1 cellular context compared by ENCODE assay signal in the genomic region with DNA sequence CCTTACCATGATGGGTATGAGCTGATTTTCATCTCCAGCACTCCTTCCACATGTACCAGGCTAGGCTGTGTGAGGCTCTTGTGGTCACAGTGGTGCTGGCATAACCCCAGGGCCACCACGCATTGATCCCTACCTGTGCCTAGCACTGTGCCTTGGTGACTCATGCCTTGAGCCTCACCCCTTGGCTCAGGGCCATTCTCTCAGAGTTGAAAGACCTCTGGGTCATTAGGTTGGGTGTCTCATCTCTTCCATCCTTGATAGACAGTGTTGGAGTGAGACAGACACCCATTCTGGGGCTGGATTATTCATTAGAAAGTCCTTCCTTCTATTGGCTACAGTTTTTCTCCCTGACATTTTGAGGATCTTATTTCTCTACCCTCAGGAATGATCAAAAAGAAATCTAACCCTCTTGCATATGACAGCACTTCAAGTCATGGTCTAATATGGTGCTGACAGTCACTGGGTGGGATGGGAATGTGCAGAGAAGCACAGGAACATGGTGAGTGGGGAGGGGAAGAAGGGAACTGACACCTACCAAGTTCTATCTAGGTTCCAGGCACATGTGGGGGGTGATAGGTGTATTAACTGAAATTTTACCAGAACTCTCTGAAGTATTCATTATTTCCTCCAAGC.
TF ChIP-seq lines count a peak whose summit lies in the region.

No MANE protein-coding gene starts in this region.

TF ChIP-seq in SK-N-SH treated with all-trans-retinoic acid at 6 μM for 48 hours, 23 proteins besides CTCF, POLR2A, EP300 and RAD21 (continued from another document):
- TF ChIP-seq, protein P1, sequence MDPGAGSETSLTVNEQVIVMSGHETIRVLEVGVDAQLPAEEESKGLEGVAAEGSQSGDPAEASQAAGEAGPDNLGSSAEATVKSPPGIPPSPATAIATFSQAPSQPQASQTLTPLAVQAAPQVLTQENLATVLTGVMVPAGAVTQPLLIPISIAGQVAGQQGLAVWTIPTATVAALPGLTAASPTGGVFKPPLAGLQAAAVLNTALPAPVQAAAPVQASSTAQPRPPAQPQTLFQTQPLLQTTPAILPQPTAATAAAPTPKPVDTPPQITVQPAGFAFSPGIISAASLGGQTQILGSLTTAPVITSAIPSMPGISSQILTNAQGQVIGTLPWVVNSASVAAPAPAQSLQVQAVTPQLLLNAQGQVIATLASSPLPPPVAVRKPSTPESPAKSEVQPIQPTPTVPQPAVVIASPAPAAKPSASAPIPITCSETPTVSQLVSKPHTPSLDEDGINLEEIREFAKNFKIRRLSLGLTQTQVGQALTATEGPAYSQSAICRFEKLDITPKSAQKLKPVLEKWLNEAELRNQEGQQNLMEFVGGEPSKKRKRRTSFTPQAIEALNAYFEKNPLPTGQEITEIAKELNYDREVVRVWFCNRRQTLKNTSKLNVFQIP (CRISPR knock-in tag; IDR thresholded peaks at IDR 0.05; ENCODE audit: borderline replicate concordance, low read depth) = no peak
- TF ChIP-seq ZFP3 (CRISPR knock-in tag; IDR thresholded peaks at IDR 0.05) = no peak
- no peak for TF ChIP-seq ZFP30 (CRISPR knock-in tag; IDR thresholded peaks at IDR 0.05)
- TF ChIP-seq, protein P2, sequence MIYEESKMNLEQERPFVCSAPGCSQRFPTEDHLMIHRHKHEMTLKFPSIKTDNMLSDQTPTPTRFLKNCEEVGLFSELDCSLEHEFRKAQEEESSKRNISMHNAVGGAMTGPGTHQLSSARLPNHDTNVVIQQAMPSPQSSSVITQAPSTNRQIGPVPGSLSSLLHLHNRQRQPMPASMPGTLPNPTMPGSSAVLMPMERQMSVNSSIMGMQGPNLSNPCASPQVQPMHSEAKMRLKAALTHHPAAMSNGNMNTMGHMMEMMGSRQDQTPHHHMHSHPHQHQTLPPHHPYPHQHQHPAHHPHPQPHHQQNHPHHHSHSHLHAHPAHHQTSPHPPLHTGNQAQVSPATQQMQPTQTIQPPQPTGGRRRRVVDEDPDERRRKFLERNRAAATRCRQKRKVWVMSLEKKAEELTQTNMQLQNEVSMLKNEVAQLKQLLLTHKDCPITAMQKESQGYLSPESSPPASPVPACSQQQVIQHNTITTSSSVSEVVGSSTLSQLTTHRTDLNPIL (CRISPR knock-in tag; IDR thresholded peaks at IDR 0.05; ENCODE audit: low read depth) = no peak
- no peak for TF ChIP-seq RARB (CRISPR knock-in tag; IDR thresholded peaks at IDR 0.05)
- TF ChIP-seq, protein P3, sequence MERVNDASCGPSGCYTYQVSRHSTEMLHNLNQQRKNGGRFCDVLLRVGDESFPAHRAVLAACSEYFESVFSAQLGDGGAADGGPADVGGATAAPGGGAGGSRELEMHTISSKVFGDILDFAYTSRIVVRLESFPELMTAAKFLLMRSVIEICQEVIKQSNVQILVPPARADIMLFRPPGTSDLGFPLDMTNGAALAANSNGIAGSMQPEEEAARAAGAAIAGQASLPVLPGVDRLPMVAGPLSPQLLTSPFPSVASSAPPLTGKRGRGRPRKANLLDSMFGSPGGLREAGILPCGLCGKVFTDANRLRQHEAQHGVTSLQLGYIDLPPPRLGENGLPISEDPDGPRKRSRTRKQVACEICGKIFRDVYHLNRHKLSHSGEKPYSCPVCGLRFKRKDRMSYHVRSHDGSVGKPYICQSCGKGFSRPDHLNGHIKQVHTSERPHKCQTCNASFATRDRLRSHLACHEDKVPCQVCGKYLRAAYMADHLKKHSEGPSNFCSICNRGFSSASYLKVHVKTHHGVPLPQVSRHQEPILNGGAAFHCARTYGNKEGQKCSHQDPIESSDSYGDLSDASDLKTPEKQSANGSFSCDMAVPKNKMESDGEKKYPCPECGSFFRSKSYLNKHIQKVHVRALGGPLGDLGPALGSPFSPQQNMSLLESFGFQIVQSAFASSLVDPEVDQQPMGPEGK (CRISPR knock-in tag; IDR thresholded peaks at IDR 0.05; ENCODE audit: borderline replicate concordance) = no peak
- no peak for TF ChIP-seq ISL1 (CRISPR knock-in tag; IDR thresholded peaks at IDR 0.05)
- no peak for TF ChIP-seq ZC3H10 (CRISPR knock-in tag; IDR thresholded peaks at IDR 0.05)
